ENCODE assay signal across 11 cellular contexts in genomic region chr1:67840449-67840848, GRCh38. TPM values are rescaled to one million over a fixed set of nuclear protein-coding genes. Genes with fewer than 3 reads are reported as not detected.
DNase-seq lines count a peak whose midpoint lies in the region; ATAC-seq and TF ChIP-seq lines count a peak whose summit lies in the region.
"Had no signal": no experiment of that assay in that cellular context is flagged by ENCODE, and none has a peak within 500 bp of the region (broad histone marks: within the 10 kb centered on the region; RNA-seq: fewer than 3 reads in every experiment).

No MANE protein-coding gene starts in this region.

- no peak overlapping the region for H3K9ac ChIP-seq in HUES64 (ENCODE audit: low read depth, low read length)

- H3K27ac ChIP-seq in HUES64 (ENCODE audit: low read depth, low read length) (peak overlapping the region; percentile 41), lower lobe of right lung (no peak overlapping the region)

- no peaks in the 10 kb centered on the region for H3K9me3 ChIP-seq in HUES64 (ENCODE audit: insufficient read depth, low read depth, low read length)
- no peaks in the 10 kb centered on the region for H3K9me3 ChIP-seq in lower lobe of right lung

- WGBS in HUES64 = 62% methylated on average over 2 of the region's 2 CpGs

- H3K4me1 ChIP-seq in HUES64 (ENCODE audit: insufficient read depth, low read length) (peaks cover 65% of the 10 kb centered on the region), lower lobe of right lung (peaks cover 9% of the 10 kb centered on the region)

- no peak for TF ChIP-seq CTCF in lower lobe of right lung (IDR thresholded peaks at IDR 0.05)

- H3K36me3 ChIP-seq in HUES64 (ENCODE audit: insufficient read depth, low read length) (no peaks in the 10 kb centered on the region), lower lobe of right lung (no peaks in the 10 kb centered on the region)

- ATAC-seq in lower lobe of right lung (peak; percentile 46 to 72), HG02981 (IDR thresholded peaks at IDR 0.05; ENCODE audit: unreplicated experiment) (no peak)

- H3K27me3 ChIP-seq in HUES64 (ENCODE audit: insufficient read depth, low read length) (no peaks in the 10 kb centered on the region), lower lobe of right lung (ENCODE audit: low read depth) (no peaks in the 10 kb centered on the region)

- no peak overlapping the region for H3K4me3 ChIP-seq in HUES64 (ENCODE audit: low read length)
- no peak overlapping the region for H3K4me3 ChIP-seq in lower lobe of right lung

- intact Hi-C loops in lower lobe of right lung (cut with DNase I) = no loop called here

- DNase-seq in A172 (ENCODE audit: low spot score) = peak; percentile 88
- DNase-seq in dedifferentiated amniotic fluid mesenchymal stem cell (ENCODE audit: extremely low spot score) = peak; percentile 83
- DNase-seq in lower lobe of right lung = no peak
- no peak for DNase-seq in stimulated activated naive CD4-positive, alpha-beta T cell (lab: John Stamatoyannopoulos, UW)
- DNase-seq in NCI-H1417 (lab: John Stamatoyannopoulos, UW) = no peak
- no peak for DNase-seq in NCI-H524 (lab: John Stamatoyannopoulos, UW)
- DNase-seq: AML-193; NCI-H187 treated with DMSO at 0.1 percent for 48 hours; stimulated activated CD4-positive, alpha-beta T cell treated with anti-CD3 and anti-CD28 coated beads, Interleukin-2, amount 100 ng/mL, for 24 hours had no signal

RNA-seq across cellular contexts. Expression of gene GNG12, which starts 7.2 kb away (rescaled TPM):
- total RNA-seq in A172 (2014; rRNA removed; shearing (Covaris generic)) = 189 and 195 TPM in 2 replicates
- polyA plus RNA-seq in HUES64 (2013, experiment 1 of 2) = 18.1 TPM
- polyA plus RNA-seq in HUES64 (2013, experiment 2 of 2) = 24.3 TPM
- total RNA-seq in lower lobe of right lung = 43.3 TPM

Comparison
In these comparisons a context has a peak if more than half of its experiments do, and no peak if none do; other contexts are left out.
1. DNase-seq: peak in A172 (single experiment) and dedifferentiated amniotic fluid mesenchymal stem cell (single experiment); none in lower lobe of right lung (single experiment), stimulated activated naive CD4-positive, alpha-beta T cell (0 of 6), NCI-H1417 (0 of 3) and NCI-H524 (0 of 2).